In genomic region chr17:82494236-82495055, GRCh38 we compare ENCODE assay signal across 1 cellular context.
TF ChIP-seq lines count a peak whose summit lies in the region.

No MANE protein-coding gene starts in this region.

TF ChIP-seq in A549, 52 proteins besides CTCF, POLR2A, EP300 and RAD21 (continued from another document):
- TF ChIP-seq USF2 (IDR thresholded peaks at IDR 0.05) (peak; percentile 43; the same call in 1 of the 2 replicates), ATOH8 (CRISPR knock-in tag; IDR thresholded peaks at IDR 0.05; ENCODE audit: low read depth) (0 out of 2 replicates have a peak, but pooled peaks have one; percentile 38), HOXA7 (CRISPR knock-in tag; IDR thresholded peaks at IDR 0.05) (0 out of 2 replicates have a peak, but pooled peaks have one; percentile 34), SREBF2 (IDR thresholded peaks at IDR 0.05) (peak; percentile 99), FOSL2 (IDR thresholded peaks at IDR 0.05) (no peak), FOSL2 (CRISPR knock-in tag; IDR thresholded peaks at IDR 0.05) (peak; percentile 70), FOSB (CRISPR knock-in tag; IDR thresholded peaks at IDR 0.05) (peak; percentile 46), HEYL (CRISPR knock-in tag; IDR thresholded peaks at IDR 0.05) (no peak), HOXB13 (CRISPR knock-in tag; IDR thresholded peaks at IDR 0.05; ENCODE audit: low read depth) (peak; percentile 65; the same call in 1 of the 2 replicates), HOXB5 (CRISPR knock-in tag; IDR thresholded peaks at IDR 0.05) (peak; percentile 48; the same call in 1 of the 2 replicates), ZFP36 (IDR thresholded peaks at IDR 0.05; ENCODE audit: borderline replicate concordance, partially characterized antibody) (peak; percentile 2), SMC3 (IDR thresholded peaks at IDR 0.05) (peak; percentile 57), CEBPB (IDR thresholded peaks at IDR 0.05) (peak in 1 of 2 experiments; percentile 57; a peak in 1 of 4 replicates), PBX3 (IDR thresholded peaks at IDR 0.05) (0 out of 2 replicates have a peak, but pooled peaks have one; percentile 47), CHD4 (IDR thresholded peaks at IDR 0.05; ENCODE audit: borderline replicate concordance) (peak; percentile 97; the same call in 1 of the 2 replicates), BHLHE40 (IDR thresholded peaks at IDR 0.05; ENCODE audit: low read depth, low read length) (peak; percentile 48), HMGXB4 (CRISPR knock-in tag; IDR thresholded peaks at IDR 0.05; ENCODE audit: borderline replicate concordance) (peak; percentile 97), RFX5 (IDR thresholded peaks at IDR 0.05) (no peak; the same call in 1 of the 2 replicates), JUNB (IDR thresholded peaks at IDR 0.05) (no peak), TFCP2L1 (CRISPR knock-in tag; IDR thresholded peaks at IDR 0.05) (0 out of 2 replicates have a peak, but pooled peaks have one; percentile 4), MYC (IDR thresholded peaks at IDR 0.05; ENCODE audit: borderline replicate concordance, low read length) (peak; percentile 92), GATA3 (IDR thresholded peaks at IDR 0.05; ENCODE audit: borderline replicate concordance) (peak; percentile 75; the same call in 1 of the 2 replicates), BCL3 (IDR thresholded peaks at IDR 0.05) (no peak)
TF ChIP-seq in A549: peak in this region for 23.
